ENCODE assay signal across 17 cellular contexts in genomic region chr5:140337880-140338279, GRCh38. TPM values are rescaled to one million over a fixed set of nuclear protein-coding genes. Genes with fewer than 3 reads are reported as not detected.
DNase-seq lines count a peak whose midpoint lies in the region; ATAC-seq, FAIRE-seq and TF ChIP-seq lines count a peak whose summit lies in the region.
"Had no signal": no experiment of that assay in that cellular context is flagged by ENCODE, and none has a peak within 500 bp of the region (broad histone marks: within the 10 kb centered on the region; RNA-seq: fewer than 3 reads in every experiment).

No MANE protein-coding gene starts in this region.

- no peaks in the 10 kb centered on the region for H3K27me3 Mint-ChIP-seq in activated CD8-positive, alpha-beta T cell treated with anti-CD3 and anti-CD28 coated beads, Interleukin-2, amount 10 ng/mL, durations not matched to agents 7 days and 5 days (ENCODE audit: low read depth)
- H3K27me3 Mint-ChIP-seq in activated CD8-positive, alpha-beta T cell treated with anti-CD3 and anti-CD28 coated beads for 36 hours: no peaks in the 10 kb centered on the region

- no peaks in the 10 kb centered on the region for H3K27me3 ChIP-seq in BLaER1 treated with 17β-estradiol and CSF1 and Interleukin-3, amounts not matched to agents 10 nM and 100 nM
- no peaks in the 10 kb centered on the region for H3K27me3 ChIP-seq in gastrocnemius medialis

- no peak for DNase-seq in activated CD8-positive, alpha-beta T cell treated with anti-CD3 and anti-CD28 coated beads, Interleukin-2, amount 10 ng/mL, durations not matched to agents 7 days and 5 days
- no peak for DNase-seq in activated CD8-positive, alpha-beta T cell treated with anti-CD3 and anti-CD28 coated beads for 36 hours
- DNase-seq in epithelial cell of esophagus (ENCODE audit: low read depth) (peak; percentile 81), gastrocnemius medialis (no peak), kidney glomerular epithelial cell (lab: John Stamatoyannopoulos, UW) (no peak), GM12891 (ENCODE audit: insufficient read length, low spot score) (no peak), foreskin fibroblast (no peak)
- DNase-seq: Caco-2, H9, MM.1S, NCI-H1105, NCI-H1694 treated with DMSO at 0.1 percent for 48 hours, NCI-H446 had no signal

- no peak for FAIRE-seq in GM12891 (lab: Jason Lieb, UNC)
- FAIRE-seq: A204.1, GM18507 had no signal

- H3K9me3 ChIP-seq in BLaER1 treated with 17β-estradiol and CSF1 and Interleukin-3, amounts not matched to agents 10 nM and 100 nM (replicated peaks in 1 of 11): no peaks in the 10 kb centered on the region
- H3K9me3 ChIP-seq in gastrocnemius medialis: no peaks in the 10 kb centered on the region
- H3K9me3 ChIP-seq: Caco-2 had no signal

- peaks cover 69% of the 10 kb centered on the region for H3K4me1 Mint-ChIP-seq in activated CD8-positive, alpha-beta T cell treated with anti-CD3 and anti-CD28 coated beads, Interleukin-2, amount 10 ng/mL, durations not matched to agents 7 days and 5 days (ENCODE audit: low read depth)
- H3K4me1 Mint-ChIP-seq in activated CD8-positive, alpha-beta T cell treated with anti-CD3 and anti-CD28 coated beads for 36 hours (ENCODE audit: low read depth): peaks cover 23% of the 10 kb centered on the region

- H3K27ac ChIP-seq in BLaER1 treated with 17β-estradiol and CSF1 and Interleukin-3, amounts not matched to agents 10 nM and 100 nM: peak overlapping the region in 10 of 11 experiments; percentile 7 to 100 (median 96); a peak in 16 of 22 replicates
- H3K27ac ChIP-seq in gastrocnemius medialis: peak overlapping the region; percentile 91 to 97 (median 94)
- H3K27ac ChIP-seq: KMS-11 had no signal

- in situ Hi-C loops in gastrocnemius medialis (cut with MboI; ENCODE audit: low sequenced_read_pairs in 4 of 4): loop anchor here in 1 of 4 donors (5.0 kb wide), 1 partner anchor 36 kb away; the partner anchor contains the start of gene PFDN1

- no peak for ATAC-seq in activated CD8-positive, alpha-beta T cell treated with anti-CD3 and anti-CD28 coated beads, Interleukin-2, amount 10 ng/mL, durations not matched to agents 7 days and 5 days
- ATAC-seq in activated CD8-positive, alpha-beta T cell treated with anti-CD3 and anti-CD28 coated beads for 36 hours: no peak
- ATAC-seq in gastrocnemius medialis: no peak

- peaks cover 72 to 84% (median 77%) of the 10 kb centered on the region in 10 experiments for H3K4me1 ChIP-seq in BLaER1 treated with 17β-estradiol and CSF1 and Interleukin-3, amounts not matched to agents 10 nM and 100 nM
- H3K4me1 ChIP-seq in gastrocnemius medialis: peaks cover 65 to 91% of the 10 kb centered on the region in 2 donors

- peak overlapping the region; percentile 14 to 100 (median 98); a peak in 20 of 22 replicates for H3K4me2 ChIP-seq in BLaER1 treated with 17β-estradiol and CSF1 and Interleukin-3, amounts not matched to agents 10 nM and 100 nM
- H3K4me2 ChIP-seq: KMS-11 had no signal

- POLR2A ChIA-PET in activated CD8-positive, alpha-beta T cell treated with anti-CD3 and anti-CD28 coated beads, Interleukin-2, amount 10 ng/mL, durations not matched to agents 7 days and 5 days (lab: Charles Lee): interaction anchor here (1.5 to 1.8 kb wide), 2 partner anchors 9 to 35 kb away, joined by 3 to 6 read pairs; partner anchors contain the start of genes HBEGF and PFDN1
- POLR2A ChIA-PET in activated CD8-positive, alpha-beta T cell treated with anti-CD3 and anti-CD28 coated beads for 36 hours (lab: Charles Lee): interaction anchor here (1.2 kb wide), 1 partner anchor 8 kb away, joined by 4 read pairs; the partner anchor contains the start of gene HBEGF

- H3K4me3 Mint-ChIP-seq in activated CD8-positive, alpha-beta T cell treated with anti-CD3 and anti-CD28 coated beads, Interleukin-2, amount 10 ng/mL, durations not matched to agents 7 days and 5 days: no peak overlapping the region
- H3K4me3 Mint-ChIP-seq in activated CD8-positive, alpha-beta T cell treated with anti-CD3 and anti-CD28 coated beads for 36 hours: no peak overlapping the region
- H3K4me3 Mint-ChIP-seq: H9 had no signal

- no peaks in the 10 kb centered on the region for H3K9me3 Mint-ChIP-seq in activated CD8-positive, alpha-beta T cell treated with anti-CD3 and anti-CD28 coated beads, Interleukin-2, amount 10 ng/mL, durations not matched to agents 7 days and 5 days (ENCODE audit: insufficient read depth)
- H3K9me3 Mint-ChIP-seq in activated CD8-positive, alpha-beta T cell treated with anti-CD3 and anti-CD28 coated beads for 36 hours: peaks cover 3% of the 10 kb centered on the region
- H3K9me3 Mint-ChIP-seq: H9 had no signal

- H3K36me3 Mint-ChIP-seq in activated CD8-positive, alpha-beta T cell treated with anti-CD3 and anti-CD28 coated beads, Interleukin-2, amount 10 ng/mL, durations not matched to agents 7 days and 5 days (ENCODE audit: low read depth): peaks cover 83% of the 10 kb centered on the region
- H3K36me3 Mint-ChIP-seq in activated CD8-positive, alpha-beta T cell treated with anti-CD3 and anti-CD28 coated beads for 36 hours (ENCODE audit: low read depth): peaks cover 24% of the 10 kb centered on the region

- CTCF ChIA-PET in activated CD8-positive, alpha-beta T cell treated with anti-CD3 and anti-CD28 coated beads, Interleukin-2, amount 10 ng/mL, durations not matched to agents 7 days and 5 days (lab: Charles Lee): interaction anchor here (1.0 to 3.2 kb wide), 5 partner anchors 8 to 93 kb away, joined by 3 to 19 read pairs (median 5); partner anchors contain the start of gene HBEGF
- CTCF ChIA-PET in activated CD8-positive, alpha-beta T cell treated with anti-CD3 and anti-CD28 coated beads for 36 hours (lab: Charles Lee): interaction anchor here (1.0 to 22.2 kb wide), 6 partner anchors 9 to 206 kb away, joined by 3 to 874 read pairs (median 11); partner anchors contain the start of gene HBEGF

- intact Hi-C loops in activated CD8-positive, alpha-beta T cell treated with anti-CD3 and anti-CD28 coated beads for 36 hours (cut with micrococcal nuclease): no loop called here
- intact Hi-C loops in gastrocnemius medialis (cut with DNase I; ENCODE audit: low total_unique reads): no loop called here

- peak overlapping the region; percentile 50 for H3K27ac Mint-ChIP-seq in activated CD8-positive, alpha-beta T cell treated with anti-CD3 and anti-CD28 coated beads, Interleukin-2, amount 10 ng/mL, durations not matched to agents 7 days and 5 days
- H3K27ac Mint-ChIP-seq in activated CD8-positive, alpha-beta T cell treated with anti-CD3 and anti-CD28 coated beads for 36 hours: no peak overlapping the region

- peak overlapping the region in 1 of 10 experiments; percentile 4; a peak in 1 of 20 replicates for H3K4me3 ChIP-seq in BLaER1 treated with 17β-estradiol and CSF1 and Interleukin-3, amounts not matched to agents 10 nM and 100 nM
- H3K4me3 ChIP-seq in epithelial cell of esophagus (ENCODE audit: low read length): no peak overlapping the region
- no peak overlapping the region for H3K4me3 ChIP-seq in gastrocnemius medialis
- no peak overlapping the region for H3K4me3 ChIP-seq in foreskin fibroblast (ENCODE audit: low read depth in 1 of 2, low read length in 2 of 2)

- H4K20me1 ChIP-seq in BLaER1 treated with 17β-estradiol and CSF1 and Interleukin-3, amounts not matched to agents 10 nM and 100 nM: peaks cover 68 to 92% (median 79%) of the 10 kb centered on the region in 11 experiments

- peak overlapping the region in 8 of 11 experiments; percentile 5 to 94 (median 28); a peak in 9 of 22 replicates for H3K9ac ChIP-seq in BLaER1 treated with 17β-estradiol and CSF1 and Interleukin-3, amounts not matched to agents 10 nM and 100 nM
- H3K9ac ChIP-seq: KMS-11 had no signal

- TF ChIP-seq CTCF in activated CD8-positive, alpha-beta T cell treated with anti-CD3 and anti-CD28 coated beads for 36 hours (IDR thresholded peaks at IDR 0.05): no peak
- TF ChIP-seq CTCF in epithelial cell of esophagus (IDR thresholded peaks at IDR 0.05; ENCODE audit: insufficient read depth, low read depth, low read length, missing control alignments): no peak
- no peak for TF ChIP-seq CTCF in gastrocnemius medialis (IDR thresholded peaks at IDR 0.05 in 4 of 5, conservative IDR thresholded peaks at IDR 0.05 in 1 of 5)
- TF ChIP-seq CTCF in foreskin fibroblast (IDR thresholded peaks at IDR 0.05; ENCODE audit: low read depth, low read length): no peak

- peaks cover 91 to 100% (median 95%) of the 10 kb centered on the region in 11 experiments for H3K36me3 ChIP-seq in BLaER1 treated with 17β-estradiol and CSF1 and Interleukin-3, amounts not matched to agents 10 nM and 100 nM
- peaks cover 0 to 27% of the 10 kb centered on the region in 2 donors for H3K36me3 ChIP-seq in gastrocnemius medialis

- TF ChIP-seq POLR2A in gastrocnemius medialis (IDR thresholded peaks at IDR 0.05) (no peak), GM12891 (IDR thresholded peaks at IDR 0.05; ENCODE audit: low read depth, low read length) (no peak)

TF ChIP-seq in GM12891, 5 proteins besides CTCF, POLR2A, EP300 and RAD21:
- TF ChIP-seq POLR2AphosphoS5 (IDR thresholded peaks at IDR 0.05; ENCODE audit: low read depth, low read length) (no peak), TAF1 (IDR thresholded peaks at IDR 0.05; ENCODE audit: low read depth, low read length) (no peak), PAX5 (IDR thresholded peaks at IDR 0.05; ENCODE audit: insufficient read depth, low read length, severe bottlenecking) (no peak), SPI1 (IDR thresholded peaks at IDR 0.05; ENCODE audit: low read depth, low read length) (no peak), POU2F2 (IDR thresholded peaks at IDR 0.05; ENCODE audit: low read depth, low read length) (no peak)

RNA-seq across cellular contexts. Expression of gene HBEGF, which starts 8.5 kb away (rescaled TPM):
- total RNA-seq in activated CD8-positive, alpha-beta T cell treated with anti-CD3 and anti-CD28 coated beads, Interleukin-2, amount 10 ng/mL, durations not matched to agents 7 days and 5 days: 10 to 100 TPM; 12.6 to 13.5 TPM
- total RNA-seq in activated CD8-positive, alpha-beta T cell treated with anti-CD3 and anti-CD28 coated beads for 36 hours: 1 to 10 TPM; 5.1 to 6.4 TPM
- total RNA-seq in gastrocnemius medialis: 10 to 100 TPM in 3 of 4 donors, 1 to 10 TPM in 1; 5.3 to 22.2 (median 17.6) TPM
- 1.2 TPM for polyA plus RNA-seq in GM12891 (2012; ENCODE audit: low read depth, missing spikeins)

RNA-seq across cellular contexts. Expression of gene SLC4A9, which starts 22.1 kb away (rescaled TPM):
- under 1 TPM; 0.13 to 0.16 TPM for total RNA-seq in activated CD8-positive, alpha-beta T cell treated with anti-CD3 and anti-CD28 coated beads, Interleukin-2, amount 10 ng/mL, durations not matched to agents 7 days and 5 days
- total RNA-seq in activated CD8-positive, alpha-beta T cell treated with anti-CD3 and anti-CD28 coated beads for 36 hours: under 1 TPM in 1 of 2 experiments, not detected in 1; 0.36 TPM
- total RNA-seq in gastrocnemius medialis: not detected
- polyA plus RNA-seq in GM12891 (2012; ENCODE audit: low read depth, missing spikeins): 0.03 TPM

RNA-seq across cellular contexts. Expression of gene PFDN1, which starts 35.0 kb away (rescaled TPM):
- total RNA-seq in activated CD8-positive, alpha-beta T cell treated with anti-CD3 and anti-CD28 coated beads, Interleukin-2, amount 10 ng/mL, durations not matched to agents 7 days and 5 days: 10 to 100 TPM; 62.4 to 64.7 TPM
- 10 to 100 TPM; 49.1 to 50.6 TPM for total RNA-seq in activated CD8-positive, alpha-beta T cell treated with anti-CD3 and anti-CD28 coated beads for 36 hours
- 10 to 100 TPM; 47.9 to 81.0 (median 77.9) TPM for total RNA-seq in gastrocnemius medialis
- 129 TPM for polyA plus RNA-seq in GM12891 (2012; ENCODE audit: low read depth, missing spikeins)
